In the genomic region with DNA sequence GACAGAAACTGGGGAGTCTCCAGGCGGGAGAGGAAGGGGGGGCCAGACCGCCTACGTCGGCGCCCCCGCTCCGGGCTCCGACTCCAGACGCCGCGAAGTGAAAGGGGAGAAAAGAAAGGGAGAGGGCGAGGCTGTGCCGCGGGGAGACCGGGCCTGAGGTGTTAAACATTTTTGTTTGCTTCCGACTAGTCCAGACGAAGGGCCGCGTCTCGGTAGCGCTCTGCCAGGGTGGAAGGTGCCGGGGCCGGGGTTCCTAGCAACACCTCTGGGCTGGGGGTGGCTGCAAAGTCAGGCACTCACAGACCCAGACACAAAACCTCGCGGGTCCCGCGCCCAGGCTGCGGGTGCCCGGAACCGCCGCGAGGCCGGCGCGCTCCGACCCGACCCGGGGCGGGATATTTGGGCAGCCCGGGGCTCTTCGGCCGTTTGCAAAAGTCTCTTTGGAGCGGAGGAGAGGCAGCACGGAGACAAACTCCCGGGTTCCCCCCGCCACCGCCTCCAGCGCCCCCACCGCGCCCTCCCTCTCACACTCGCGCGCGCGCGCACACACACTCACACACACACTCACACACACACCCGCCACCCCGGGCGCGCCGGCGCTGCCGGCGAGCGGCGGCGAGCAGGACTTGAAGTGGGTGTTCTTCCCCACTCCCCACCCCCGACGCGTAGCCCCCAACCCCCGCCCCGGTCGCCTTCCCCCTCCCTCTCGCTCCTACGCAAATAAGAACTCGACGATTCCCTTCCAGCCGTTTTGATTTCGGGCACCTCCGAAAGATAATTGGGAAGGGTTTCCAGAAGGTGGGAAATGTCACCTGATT, we compare ENCODE assay signal across 1 cellular context.
A peak's percentile ranks its signal among the peaks of the same experiment; 100 is the strongest.
TF ChIP-seq lines count a peak whose summit lies in the region.

No MANE protein-coding gene starts in this region.

TF ChIP-seq in HepG2, 621 proteins besides CTCF, POLR2A, EP300 and RAD21 (continued from another document and continues in another):
- TF ChIP-seq SNAPC4 (CRISPR knock-in tag; IDR thresholded peaks at IDR 0.05) (no peak), ZNF569 (CRISPR knock-in tag; IDR thresholded peaks at IDR 0.05; ENCODE audit: borderline replicate concordance) (no peak), SAP130 (CRISPR knock-in tag; IDR thresholded peaks at IDR 0.05; ENCODE audit: low read depth) (0 out of 2 replicates have a peak, but pooled peaks have one; percentile 10), KDM2A (CRISPR knock-in tag; IDR thresholded peaks at IDR 0.05; ENCODE audit: borderline replicate concordance, low read depth) (peak; percentile 66), GABPB1 (CRISPR knock-in tag; IDR thresholded peaks at IDR 0.05) (peak; percentile 53; the same call in 1 of the 2 replicates), KMT2A (CRISPR knock-in tag; IDR thresholded peaks at IDR 0.05) (0 out of 2 replicates have a peak, but pooled peaks have one; percentile 24), TMF1 (CRISPR knock-in tag; IDR thresholded peaks at IDR 0.05; ENCODE audit: low read depth) (0 out of 2 replicates have a peak, but pooled peaks have one; percentile 6), SKI (IDR thresholded peaks at IDR 0.05; ENCODE audit: partially characterized antibody) (peak; percentile 28), USF2 (IDR thresholded peaks at IDR 0.05; ENCODE audit: low read depth, low read length) (no peak), USF2 (CRISPR knock-in tag; IDR thresholded peaks at IDR 0.05; ENCODE audit: borderline replicate concordance) (no peak), HOXA7 (CRISPR knock-in tag; IDR thresholded peaks at IDR 0.05) (no peak), HCFC1 (IDR thresholded peaks at IDR 0.05; ENCODE audit: low read depth, low read length) (no peak), TAF1 (CRISPR knock-in tag; IDR thresholded peaks at IDR 0.05) (peak; percentile 62), KLF6 (CRISPR knock-in tag; IDR thresholded peaks at IDR 0.05) (peak; percentile 49; the same call in 1 of the 2 replicates), TBX3 (IDR thresholded peaks at IDR 0.05; ENCODE audit: borderline replicate concordance) (no peak; the same call in 1 of the 2 replicates), MEIS2 (CRISPR knock-in tag; IDR thresholded peaks at IDR 0.05) (0 out of 2 replicates have a peak, but pooled peaks have one; percentile 39), ZBTB7B (CRISPR knock-in tag; IDR thresholded peaks at IDR 0.05) (0 out of 2 replicates have a peak, but pooled peaks have one; percentile 0), XRCC5 (optimal IDR thresholded peaks at IDR 0.05; ENCODE audit: low read length) (no peak), DMAP1 (CRISPR knock-in tag; IDR thresholded peaks at IDR 0.05) (no peak), ZNF281 (CRISPR knock-in tag; IDR thresholded peaks at IDR 0.05; ENCODE audit: borderline replicate concordance) (no peak), PITX1 (CRISPR knock-in tag; IDR thresholded peaks at IDR 0.05) (0 out of 2 replicates have a peak, but pooled peaks have one; percentile 13), TCF12 (IDR thresholded peaks at IDR 0.05) (no peak), TCF12 (CRISPR knock-in tag; IDR thresholded peaks at IDR 0.05) (peak; percentile 44; the same call in 1 of the 2 replicates), E2F2 (CRISPR knock-in tag; IDR thresholded peaks at IDR 0.05; ENCODE audit: borderline replicate concordance) (no peak), ZNF180 (CRISPR knock-in tag; IDR thresholded peaks at IDR 0.05; ENCODE audit: borderline replicate concordance, low read depth) (no peak), PHF8 (CRISPR knock-in tag; IDR thresholded peaks at IDR 0.05) (peak; percentile 53; the same call in 1 of the 2 replicates), STAT6 (CRISPR knock-in tag; IDR thresholded peaks at IDR 0.05; ENCODE audit: borderline replicate concordance) (no peak), ZNF441 (CRISPR knock-in tag; IDR thresholded peaks at IDR 0.05; ENCODE audit: borderline replicate concordance) (peak; percentile 17; the same call in 1 of the 2 replicates), BRCA1 (CRISPR knock-in tag; IDR thresholded peaks at IDR 0.05) (0 out of 2 replicates have a peak, but pooled peaks have one; percentile 42)
- TF ChIP-seq, protein P1, sequence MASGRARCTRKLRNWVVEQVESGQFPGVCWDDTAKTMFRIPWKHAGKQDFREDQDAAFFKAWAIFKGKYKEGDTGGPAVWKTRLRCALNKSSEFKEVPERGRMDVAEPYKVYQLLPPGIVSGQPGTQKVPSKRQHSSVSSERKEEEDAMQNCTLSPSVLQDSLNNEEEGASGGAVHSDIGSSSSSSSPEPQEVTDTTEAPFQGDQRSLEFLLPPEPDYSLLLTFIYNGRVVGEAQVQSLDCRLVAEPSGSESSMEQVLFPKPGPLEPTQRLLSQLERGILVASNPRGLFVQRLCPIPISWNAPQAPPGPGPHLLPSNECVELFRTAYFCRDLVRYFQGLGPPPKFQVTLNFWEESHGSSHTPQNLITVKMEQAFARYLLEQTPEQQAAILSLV (CRISPR knock-in tag; IDR thresholded peaks at IDR 0.05; ENCODE audit: borderline replicate concordance): 0 out of 2 replicates have a peak, but pooled peaks have one; percentile 4
